17 cellular contexts compared by ENCODE assay signal in genomic region chr17:41010421-41010820, GRCh38. TPM values are rescaled to one million over a fixed set of nuclear protein-coding genes. Genes with fewer than 3 reads are reported as not detected.
DNase-seq lines count a peak whose midpoint lies in the region; TF ChIP-seq lines count a peak whose summit lies in the region.
"Had no signal": no experiment of that assay in that cellular context is flagged by ENCODE, and none has a peak within 500 bp of the region (broad histone marks: within the 10 kb centered on the region; RNA-seq: fewer than 3 reads in every experiment).

No MANE protein-coding gene starts in this region.

- DNase-seq in AG10803 (ENCODE audit: low read depth) (peak; percentile 39), NCI-H1048 (lab: John Stamatoyannopoulos, UW) (peak; percentile 38), fibroblast of the aortic adventitia (ENCODE audit: low read depth) (peak; percentile 10), H4 (ENCODE audit: low spot score) (no peak), NCI-H2029 treated with DMSO at 0.1 percent for 48 hours (lab: John Stamatoyannopoulos, UW) (no peak)
- no peak for DNase-seq in activated CD4-positive, CD25-positive, alpha-beta regulatory T cell (lab: John Stamatoyannopoulos, UW)
- no peak for DNase-seq in activated effector memory CD4-positive, alpha-beta T cell treated with anti-CD3 and anti-CD28 coated beads, Interleukin-2, amount 50 U/mL, for 16 hours
- DNase-seq: BE2C; CD4-positive, alpha-beta memory T cell; DND-41; GDM1; GM23248; H7 had no signal

- peak overlapping the region; percentile 61 for H3K27ac ChIP-seq in VCaP
- H3K27ac ChIP-seq: C4-2B, GM23248, HL-60 had no signal

- H3K4me3 ChIP-seq in AG10803 (ENCODE audit: low read length) (no peak overlapping the region), fibroblast of the aortic adventitia (ENCODE audit: low read depth, low read length) (no peak overlapping the region)
- H3K4me3 ChIP-seq: GM23248 had no signal

- TF ChIP-seq CTCF in AG10803 (conservative IDR thresholded peaks at IDR 0.05; ENCODE audit: low read length) (no peak), VCaP (conservative IDR thresholded peaks at IDR 0.05) (no peak), fibroblast of the aortic adventitia (IDR thresholded peaks at IDR 0.05; ENCODE audit: insufficient read depth, low read length) (no peak)

RNA-seq across cellular contexts. Expression of gene KRTAP3-1, which starts 1.5 kb away (rescaled TPM):
- total RNA-seq in fibroblast of the aortic adventitia (ENCODE audit: low replicate concordance) = not detected in 2 replicates
- not detected in 2 replicates for total RNA-seq in H4 (2014; rRNA removed; shearing (Covaris generic))
- total RNA-seq: A172; CD4-positive, alpha-beta memory T cell; GM23248; H7 had no signal

RNA-seq across cellular contexts. Expression of gene KRTAP3-2, which starts 10.7 kb away (rescaled TPM):
- total RNA-seq in fibroblast of the aortic adventitia (ENCODE audit: low replicate concordance) = not detected in 2 replicates
- total RNA-seq in H4 (2014; rRNA removed; shearing (Covaris generic)) = not detected in 2 replicates
- total RNA-seq: A172; CD4-positive, alpha-beta memory T cell; GM23248; H7 had no signal

RNA-seq across cellular contexts. Expression of gene KRTAP3-3, which starts 16.5 kb away (rescaled TPM):
- total RNA-seq in fibroblast of the aortic adventitia (ENCODE audit: low replicate concordance) = not detected in 2 replicates
- total RNA-seq in H4 (2014; rRNA removed; shearing (Covaris generic)) = not detected in 2 replicates
- total RNA-seq: A172; CD4-positive, alpha-beta memory T cell; GM23248; H7 had no signal

RNA-seq across cellular contexts. Expression of gene KRTAP1-5, which starts 16.6 kb away (rescaled TPM):
- total RNA-seq in fibroblast of the aortic adventitia (ENCODE audit: low replicate concordance) = 1.4 TPM in 1 of 2 replicates, not detected in the other
- 0.27 TPM in 1 of 2 replicates, not detected in the other for total RNA-seq in H4 (2014; rRNA removed; shearing (Covaris generic))
- total RNA-seq: A172; CD4-positive, alpha-beta memory T cell; H7 had no signal

RNA-seq across cellular contexts. Expression of gene KRTAP1-4, which starts 19.6 kb away (rescaled TPM):
- total RNA-seq in fibroblast of the aortic adventitia (ENCODE audit: low replicate concordance) = not detected in 2 replicates
- total RNA-seq in H4 (2014; rRNA removed; shearing (Covaris generic)) = not detected in 2 replicates
- total RNA-seq: A172; CD4-positive, alpha-beta memory T cell; GM23248; H7 had no signal

Comparison
In these comparisons a context has a peak if more than half of its experiments do, and no peak if none do; other contexts are left out.
1. DNase-seq: peak in AG10803 (single experiment), NCI-H1048 (single experiment) and fibroblast of the aortic adventitia (single experiment); none in activated CD4-positive, CD25-positive, alpha-beta regulatory T cell (0 of 4), activated effector memory CD4-positive, alpha-beta T cell treated with anti-CD3 and anti-CD28 coated beads, Interleukin-2, amount 50 U/mL, for 16 hours (single experiment), H4 (single experiment) and NCI-H2029 treated with DMSO at 0.1 percent for 48 hours (single experiment).